Comparison of ENCODE assay signal across 19 cellular contexts in the genomic region with DNA sequence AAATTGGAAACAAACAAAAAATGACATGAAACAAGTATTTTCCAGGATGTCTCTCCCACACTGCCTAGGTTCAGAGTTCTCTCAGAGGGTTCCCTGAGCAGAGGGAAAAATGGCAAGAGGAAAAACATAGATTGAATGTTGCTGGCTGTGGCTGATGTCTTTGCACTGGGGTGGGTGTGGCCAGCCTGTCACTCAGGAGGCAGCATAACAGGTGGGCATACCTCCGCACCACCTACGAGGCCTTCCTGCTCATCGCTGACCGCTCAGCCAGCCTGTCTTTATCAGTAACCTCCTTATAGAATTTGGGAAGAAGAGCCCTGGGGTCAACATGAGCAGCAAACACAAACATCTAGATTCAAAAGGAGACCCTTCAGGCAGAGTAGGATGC.
"Had no signal": no experiment of that assay in that cellular context is flagged by ENCODE, and none has a peak within 500 bp of the region (broad histone marks: within the 10 kb centered on the region; RNA-seq: fewer than 3 reads in every experiment).

No MANE protein-coding gene starts in this region.

- H3K27ac ChIP-seq: cardiac muscle cell, epithelial cell of prostate, neutrophil, tibial nerve, vagina, VCaP had no signal

- ATAC-seq: natural killer cell had no signal

- H3K9me3 ChIP-seq: neutrophil, tibial nerve, vagina had no signal

- H3K4me1 ChIP-seq: tibial nerve, vagina had no signal

- H3K27me3 ChIP-seq: cardiac muscle cell, tibial nerve, vagina had no signal

- DNase-seq: activated CD4-positive, alpha-beta T cell treated with anti-CD3 and anti-CD28 coated beads for 1 hour; activated gamma-delta T cell treated with Interleukin-2 at 50 U/mL for 16 hours; amniotic stem cell; dermis blood vessel endothelial cell; foreskin fibroblast; glutamatergic neuron; natural killer cell; stimulated activated CD4-positive, alpha-beta T cell treated with anti-CD3 and anti-CD28 coated beads, Interleukin-12 subunit alpha, Interleukin-12 subunit beta, amount 100 ng/mL, for 4 hours; stimulated activated CD4-positive, alpha-beta T cell treated with anti-CD3 and anti-CD28 coated beads, Interleukin-1b, Interleukin-23, amount 100 ng/mL, for 48 hours; stimulated activated CD8-positive, alpha-beta memory T cell treated with anti-CD3 and anti-CD28 coated beads, Interleukin-4, amount 100 ng/mL, for 48 hours; stimulated activated naive CD4-positive, alpha-beta T cell treated with Interleukin-2 at 50 U/mL for 16 hours; SW 1271; T-helper 2 cell had no signal

- H3K4me3 ChIP-seq: cardiac muscle cell, tibial nerve, vagina had no signal

- H3K36me3 ChIP-seq: cardiac muscle cell, neutrophil, tibial nerve, vagina had no signal
